In genomic region chr10:86082556-86082955, GRCh38 we compare ENCODE assay signal across 14 cellular contexts.
DNase-seq lines count a peak whose midpoint lies in the region; ATAC-seq and TF ChIP-seq lines count a peak whose summit lies in the region.
"Had no signal": no experiment of that assay in that cellular context is flagged by ENCODE, and none has a peak within 500 bp of the region (broad histone marks: within the 10 kb centered on the region; RNA-seq: fewer than 3 reads in every experiment).

No MANE protein-coding gene starts in this region.

- 81 to 91% (median 87%) methylated on average over 3 of the region's 3 CpGs for WGBS in stomach, 5 donors

- H3K4me1 Mint-ChIP-seq in activated CD8-positive, alpha-beta memory T cell treated with anti-CD3 and anti-CD28 coated beads, Interleukin-2, amount 10 ng/mL, durations not matched to agents 7 days and 5 days, result no peaks in the 10 kb centered on the region

- TF ChIP-seq POLR2A in stomach (IDR thresholded peaks at IDR 0.05), result no peak

- H3K4me3 ChIP-seq in KMS-11 (IDR thresholded peaks at IDR 0.05; ENCODE audit: insufficient read depth, low read depth, low read length), result no peak overlapping the region
- no peak overlapping the region for H3K4me3 ChIP-seq in osteoblast (ENCODE audit: insufficient read depth, low read length)
- no peak overlapping the region for H3K4me3 ChIP-seq in stomach
- H3K4me3 ChIP-seq: BLaER1 treated with 17β-estradiol and CSF1 and Interleukin-3, amounts not matched to agents 10 nM and 100 nM; GM12878 had no signal

- H3K9me3 Mint-ChIP-seq in activated CD8-positive, alpha-beta memory T cell treated with anti-CD3 and anti-CD28 coated beads, Interleukin-2, amount 10 ng/mL, durations not matched to agents 7 days and 5 days (ENCODE audit: low read depth), result no peaks in the 10 kb centered on the region
- H3K9me3 Mint-ChIP-seq: CD4-positive, alpha-beta T cell had no signal

- H3K27me3 ChIP-seq in KMS-11 (ENCODE audit: insufficient read depth, low read depth) (no peaks in the 10 kb centered on the region), osteoblast (ENCODE audit: insufficient read depth, low read length) (no peaks in the 10 kb centered on the region), stomach (peaks cover 0 to 13% (median 0%) of the 10 kb centered on the region in 3 donors)
- H3K27me3 ChIP-seq: BLaER1 treated with 17β-estradiol and CSF1 and Interleukin-3, amounts not matched to agents 10 nM and 100 nM had no signal

- H3K79me2 ChIP-seq in KMS-11 (ENCODE audit: insufficient read depth, low read depth) (no peaks in the 10 kb centered on the region), osteoblast (ENCODE audit: insufficient read depth, low read length) (no peaks in the 10 kb centered on the region)

- no peak for TF ChIP-seq EP300 in stomach (IDR thresholded peaks at IDR 0.05)

- no peak for TF ChIP-seq CTCF in KMS-11 (conservative IDR thresholded peaks at IDR 0.05; ENCODE audit: low read depth, low read length)
- TF ChIP-seq CTCF in osteoblast (IDR thresholded peaks at IDR 0.05; ENCODE audit: extremely low read depth, low read depth, low read length), result no peak
- TF ChIP-seq CTCF in stomach (IDR thresholded peaks at IDR 0.05), result no peak

- H3K9ac ChIP-seq in KMS-11, result no peak overlapping the region
- H3K9ac ChIP-seq: BLaER1 treated with 17β-estradiol and CSF1 and Interleukin-3, amounts not matched to agents 10 nM and 100 nM had no signal

- no peaks in the 10 kb centered on the region for H3K36me3 ChIP-seq in KMS-11 (ENCODE audit: insufficient read depth)
- no peaks in the 10 kb centered on the region for H3K36me3 ChIP-seq in osteoblast (ENCODE audit: insufficient read depth, low read length)
- H3K36me3 ChIP-seq in stomach, result no peaks in the 10 kb centered on the region
- H3K36me3 ChIP-seq: BLaER1 treated with 17β-estradiol and CSF1 and Interleukin-3, amounts not matched to agents 10 nM and 100 nM had no signal

- no peak overlapping the region for H3K27ac Mint-ChIP-seq in activated CD8-positive, alpha-beta memory T cell treated with anti-CD3 and anti-CD28 coated beads, Interleukin-2, amount 10 ng/mL, durations not matched to agents 7 days and 5 days
- H3K27ac Mint-ChIP-seq: CD4-positive, alpha-beta T cell had no signal

- H3K27ac ChIP-seq in KMS-11 (peak overlapping the region; percentile 36), osteoblast (ENCODE audit: low read depth, low read length) (no peak overlapping the region), stomach (no peak overlapping the region)
- H3K27ac ChIP-seq: BLaER1 treated with 17β-estradiol and CSF1 and Interleukin-3, amounts not matched to agents 10 nM and 100 nM had no signal

- ATAC-seq in activated CD8-positive, alpha-beta memory T cell treated with anti-CD3 and anti-CD28 coated beads, Interleukin-2, amount 10 ng/mL, durations not matched to agents 7 days and 5 days, result no peak
- ATAC-seq: GM12878, HCT116 had no signal

- peak; percentile 14 for DNase-seq in activated CD8-positive, alpha-beta memory T cell treated with anti-CD3 and anti-CD28 coated beads, Interleukin-2, amount 10 ng/mL, durations not matched to agents 7 days and 5 days
- DNase-seq in activated CD8-positive, alpha-beta memory T cell treated with anti-CD3 and anti-CD28 coated beads, Interleukin-2, amount 50 U/mL, for 48 hours, result no peak
- DNase-seq in osteoblast (ENCODE audit: insufficient read length, low spot score, missing footprints) (peak; percentile 6), stomach (peak; percentile 9), RPMI8226 (no peak), GM03348 (ENCODE audit: low spot score) (no peak)
- DNase-seq: ACHN; Calu3; CD4-positive, alpha-beta T cell; DMS 273 treated with DMSO at 0.1 percent for 48 hours had no signal

- CTCF ChIA-PET in activated CD8-positive, alpha-beta memory T cell treated with anti-CD3 and anti-CD28 coated beads, Interleukin-2, amount 10 ng/mL, durations not matched to agents 7 days and 5 days (lab: Charles Lee), result no interaction called here

- H4K20me1 ChIP-seq in KMS-11 (ENCODE audit: insufficient read depth), result no peaks in the 10 kb centered on the region
- H4K20me1 ChIP-seq in osteoblast (ENCODE audit: insufficient read depth, low read length), result no peaks in the 10 kb centered on the region
- H4K20me1 ChIP-seq: BLaER1 treated with 17β-estradiol and CSF1 and Interleukin-3, amounts not matched to agents 10 nM and 100 nM had no signal

- no peak overlapping the region for H2AFZ ChIP-seq in KMS-11 (ENCODE audit: low read depth)
- no peak overlapping the region for H2AFZ ChIP-seq in osteoblast (ENCODE audit: low read length)

- H3K27me3 Mint-ChIP-seq in activated CD8-positive, alpha-beta memory T cell treated with anti-CD3 and anti-CD28 coated beads, Interleukin-2, amount 10 ng/mL, durations not matched to agents 7 days and 5 days, result peaks cover 6% of the 10 kb centered on the region

- H3K4me2 ChIP-seq in KMS-11 (peak overlapping the region; percentile 26; the same call in 1 of the 2 replicates), osteoblast (ENCODE audit: insufficient read depth, low read length) (no peak overlapping the region)
- H3K4me2 ChIP-seq: BLaER1 treated with 17β-estradiol and CSF1 and Interleukin-3, amounts not matched to agents 10 nM and 100 nM had no signal

- peaks cover 54% of the 10 kb centered on the region for H3K4me1 ChIP-seq in KMS-11 (ENCODE audit: low read depth, poor library complexity, severe bottlenecking)
- no peaks in the 10 kb centered on the region for H3K4me1 ChIP-seq in osteoblast (ENCODE audit: insufficient read depth, low read length)
- no peaks in the 10 kb centered on the region for H3K4me1 ChIP-seq in stomach
- H3K4me1 ChIP-seq: BLaER1 treated with 17β-estradiol and CSF1 and Interleukin-3, amounts not matched to agents 10 nM and 100 nM had no signal

- H3K9me3 ChIP-seq in osteoblast (ENCODE audit: low read depth, low read length), result no peaks in the 10 kb centered on the region
- H3K9me3 ChIP-seq in stomach, result no peaks in the 10 kb centered on the region

- no peaks in the 10 kb centered on the region for H3K36me3 Mint-ChIP-seq in activated CD8-positive, alpha-beta memory T cell treated with anti-CD3 and anti-CD28 coated beads, Interleukin-2, amount 10 ng/mL, durations not matched to agents 7 days and 5 days

- no peak overlapping the region for H3K4me3 Mint-ChIP-seq in activated CD8-positive, alpha-beta memory T cell treated with anti-CD3 and anti-CD28 coated beads, Interleukin-2, amount 10 ng/mL, durations not matched to agents 7 days and 5 days
- H3K4me3 Mint-ChIP-seq: CD4-positive, alpha-beta T cell had no signal

- intact Hi-C loops in stomach (cut with DNase I; ENCODE audit: low total_unique reads), result no loop called here

Comparison
In these comparisons a context has a peak if more than half of its experiments do, and no peak if none do; other contexts are left out.
1. DNase-seq: peak in activated CD8-positive, alpha-beta memory T cell treated with anti-CD3 and anti-CD28 coated beads, Interleukin-2, amount 10 ng/mL, durations not matched to agents 7 days and 5 days (single experiment), osteoblast (single experiment) and stomach (single experiment); none in activated CD8-positive, alpha-beta memory T cell treated with anti-CD3 and anti-CD28 coated beads, Interleukin-2, amount 50 U/mL, for 48 hours (single experiment), RPMI8226 (single experiment) and GM03348 (single experiment).